In the genomic region with DNA sequence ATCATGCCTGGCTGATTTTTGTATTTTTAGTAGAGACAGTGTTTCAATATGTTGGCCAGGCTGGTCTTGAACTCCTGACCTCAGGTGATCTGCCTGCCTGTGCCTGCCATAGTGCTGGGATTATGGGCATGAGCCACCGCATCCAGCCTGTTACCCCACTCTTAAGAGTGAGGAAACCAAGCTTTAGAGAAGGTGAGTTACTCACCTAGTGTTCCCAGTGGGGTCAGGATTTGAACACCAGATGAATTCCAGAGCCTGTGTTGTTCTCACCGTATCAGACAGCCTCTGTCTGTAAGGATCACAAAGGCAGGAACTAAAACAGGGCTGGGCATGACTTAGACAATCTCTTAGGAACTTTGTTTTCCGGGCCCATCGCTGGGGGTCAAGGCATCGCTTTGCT, we compare ENCODE assay signal across 31 cellular contexts.
"Had no signal": no experiment of that assay in that cellular context is flagged by ENCODE, and none has a peak within 500 bp of the region (broad histone marks: within the 10 kb centered on the region; RNA-seq: fewer than 3 reads in every experiment).

No MANE protein-coding gene starts in this region.

- H3K27ac Mint-ChIP-seq: memory B cell; mesothelial cell of epicardium; naive B cell; natural killer cell treated with Interleukin-12 subunit alpha and Interleukin-12 subunit beta and Interleukin-15 and Interleukin-18, amount 100 ng/mL, for 72 hours; stimulated activated memory B cell treated with anti-CD40 and anti-IgM and Interleukin-4, amounts not matched to agents 10 μg/mL and 1 μg/mL and 100 μg/mL, for 72 hours; stimulated activated naive CD8-positive, alpha-beta T cell treated with anti-CD3 and anti-CD28 coated beads, Interleukin-15, Interleukin-2, amounts not matched to agents 100 ng/mL and 50 ng/mL, for 24 hours had no signal

- DNase-seq: dermis blood vessel endothelial cell; effector memory CD4-positive, alpha-beta T cell; foreskin fibroblast; glutamatergic neuron; heart right ventricle; hippocampal formation; left ventricle myocardium superior; lower lobe of right lung; mucosa of descending colon; naive B cell; nucleus accumbens; ovary; posterior cingulate gyrus; psoas muscle; right cardiac atrium; spleen; stimulated activated CD4-positive, alpha-beta T cell treated with anti-CD3 and anti-CD28 coated beads, Interleukin-4, amount 100 ng/mL, for 4 hours; upper lobe of right lung; uterus had no signal

- H3K36me3 ChIP-seq: heart right ventricle, lower lobe of right lung, ovary, spleen, thoracic aorta, tibial nerve, upper lobe of right lung, uterus had no signal

- H3K4me1 ChIP-seq: heart right ventricle, lower lobe of right lung, psoas muscle, tibial nerve, upper lobe of right lung, uterus had no signal

- H3K9me3 Mint-ChIP-seq: memory B cell; mesothelial cell of epicardium; naive B cell; natural killer cell treated with Interleukin-12 subunit alpha and Interleukin-12 subunit beta and Interleukin-15 and Interleukin-18, amount 100 ng/mL, for 72 hours; neural crest cell; stimulated activated memory B cell treated with anti-CD40 and anti-IgM and Interleukin-4, amounts not matched to agents 10 μg/mL and 1 μg/mL and 100 μg/mL, for 72 hours; stimulated activated naive CD8-positive, alpha-beta T cell treated with anti-CD3 and anti-CD28 coated beads, Interleukin-15, Interleukin-2, amounts not matched to agents 100 ng/mL and 50 ng/mL, for 24 hours had no signal

- ATAC-seq: left ventricle myocardium superior; mucosa of descending colon; natural killer cell treated with Interleukin-12 subunit alpha and Interleukin-12 subunit beta and Interleukin-15 and Interleukin-18, amount 100 ng/mL, for 72 hours; psoas muscle; stimulated activated memory B cell treated with anti-CD40 and anti-IgM and Interleukin-4, amounts not matched to agents 10 μg/mL and 1 μg/mL and 100 μg/mL, for 72 hours had no signal

- FAIRE-seq: endometrium, islet of Langerhans had no signal

- H3K27me3 Mint-ChIP-seq: memory B cell; naive B cell; natural killer cell treated with Interleukin-12 subunit alpha and Interleukin-12 subunit beta and Interleukin-15 and Interleukin-18, amount 100 ng/mL, for 72 hours; stimulated activated memory B cell treated with anti-CD40 and anti-IgM and Interleukin-4, amounts not matched to agents 10 μg/mL and 1 μg/mL and 100 μg/mL, for 72 hours; stimulated activated naive CD8-positive, alpha-beta T cell treated with anti-CD3 and anti-CD28 coated beads, Interleukin-15, Interleukin-2, amounts not matched to agents 100 ng/mL and 50 ng/mL, for 24 hours had no signal

- H3K4me1 Mint-ChIP-seq: memory B cell; mesothelial cell of epicardium; naive B cell; neural crest cell; stimulated activated memory B cell treated with anti-CD40 and anti-IgM and Interleukin-4, amounts not matched to agents 10 μg/mL and 1 μg/mL and 100 μg/mL, for 72 hours had no signal

- H3K27ac ChIP-seq: coronary artery, heart right ventricle, lower lobe of right lung, ovary, psoas muscle, spleen, thoracic aorta, tibial nerve, upper lobe of right lung, uterus had no signal

- H3K9me3 ChIP-seq: heart right ventricle, lower lobe of right lung, mucosa of descending colon, ovary, psoas muscle, spleen, thoracic aorta, tibial nerve, upper lobe of right lung, uterus had no signal

- H3K4me3 ChIP-seq: coronary artery, heart right ventricle, lower lobe of right lung, mucosa of descending colon, ovary, psoas muscle, skin epidermis, spleen, thoracic aorta, tibial nerve, upper lobe of right lung, uterus had no signal

- H3K4me3 Mint-ChIP-seq: memory B cell; mesothelial cell of epicardium; naive B cell; natural killer cell treated with Interleukin-12 subunit alpha and Interleukin-12 subunit beta and Interleukin-15 and Interleukin-18, amount 100 ng/mL, for 72 hours; neural crest cell; stimulated activated memory B cell treated with anti-CD40 and anti-IgM and Interleukin-4, amounts not matched to agents 10 μg/mL and 1 μg/mL and 100 μg/mL, for 72 hours; stimulated activated naive CD8-positive, alpha-beta T cell treated with anti-CD3 and anti-CD28 coated beads, Interleukin-15, Interleukin-2, amounts not matched to agents 100 ng/mL and 50 ng/mL, for 24 hours had no signal

- H3K36me3 Mint-ChIP-seq: memory B cell; mesothelial cell of epicardium; naive B cell; natural killer cell treated with Interleukin-12 subunit alpha and Interleukin-12 subunit beta and Interleukin-15 and Interleukin-18, amount 100 ng/mL, for 72 hours; stimulated activated memory B cell treated with anti-CD40 and anti-IgM and Interleukin-4, amounts not matched to agents 10 μg/mL and 1 μg/mL and 100 μg/mL, for 72 hours had no signal

- H3K27me3 ChIP-seq: heart right ventricle, ovary, spleen, tibial nerve, upper lobe of right lung, uterus had no signal
